In genomic region chr3:120682095-120682681, GRCh38 we compare ENCODE assay signal across 16 cellular contexts. TPM values are rescaled to one million over a fixed set of nuclear protein-coding genes. Genes with fewer than 3 reads are reported as not detected.
DNase-seq lines count a peak whose midpoint lies in the region; ATAC-seq and TF ChIP-seq lines count a peak whose summit lies in the region.
"Had no signal": no experiment of that assay in that cellular context is flagged by ENCODE, and none has a peak within 500 bp of the region (broad histone marks: within the 10 kb centered on the region; RNA-seq: fewer than 3 reads in every experiment).

HGD (minus strand) TSS chr3:120682239; CDS start chr3:120682111, 128 bp downstream.

- H3K27me3 ChIP-seq in muscle layer of duodenum (ENCODE audit: low read depth, low read length) (no peaks in the 10 kb centered on the region), aorta (ENCODE audit: control insufficient read depth in 1 of 2, insufficient read depth in 2 of 2, low read length in 1 of 2) (no peaks in the 10 kb centered on the region)

- intact Hi-C loops in aorta (cut with DNase I): no loop called here

- 94% methylated on average over 5 of the region's 5 CpGs for WGBS in aorta, 2 donors

- H3K4me1 ChIP-seq in muscle layer of duodenum (ENCODE audit: control insufficient read depth in 1 of 2, insufficient read depth in 2 of 2, low read length in 2 of 2) (peaks cover 0 to 11% of the 10 kb centered on the region in 2 donors), aorta (ENCODE audit: control insufficient read depth in 1 of 2, insufficient read depth in 2 of 2, low read length in 2 of 2) (peaks cover 0 to 6% of the 10 kb centered on the region in 2 donors)

- H3K4me3 ChIP-seq in epithelial cell of esophagus (ENCODE audit: low read length): no peak within 1 kb of the TSS
- H3K4me3 ChIP-seq in muscle layer of duodenum (ENCODE audit: low read depth in 1 of 2, low read length in 2 of 2): peak within 1 kb of the TSS in 1 of 2 donors; percentile 30
- no peak within 1 kb of the TSS for H3K4me3 ChIP-seq in aorta (ENCODE audit: low read length in 2 of 2)

- H3K9me3 ChIP-seq in muscle layer of duodenum (ENCODE audit: control insufficient read depth in 1 of 2, low read length in 2 of 2) (no peaks in the 10 kb centered on the region), aorta (ENCODE audit: control insufficient read depth, low read length) (no peaks in the 10 kb centered on the region)

- H3K36me3 ChIP-seq in muscle layer of duodenum (ENCODE audit: control insufficient read depth in 1 of 2, insufficient read depth in 2 of 2, low read length in 2 of 2): no peaks in the 10 kb centered on the region
- no peaks in the 10 kb centered on the region for H3K36me3 ChIP-seq in aorta (ENCODE audit: control insufficient read depth in 1 of 2, insufficient read depth in 2 of 2, low read length in 1 of 2)

- peak; percentile 15 to 34 for DNase-seq in AML-193 (lab: John Stamatoyannopoulos, UW)
- DNase-seq in NCI-H526 treated with DMSO at 0.1 percent for 48 hours (lab: John Stamatoyannopoulos, UW): peak; percentile 13
- peak; percentile 50 for DNase-seq in epithelial cell of esophagus (ENCODE audit: low read depth)
- no peak for DNase-seq in nucleus accumbens (lab: John Stamatoyannopoulos, UW)
- no peak for DNase-seq in medulla oblongata (ENCODE audit: extremely low spot score)
- DNase-seq in stimulated activated CD4-positive, alpha-beta T cell treated with anti-CD3 and anti-CD28 coated beads, Interleukin-1b, Interleukin-23, amount 100 ng/mL, for 48 hours: no peak
- no peak for DNase-seq in aorta
- DNase-seq: activated CD4-positive, alpha-beta memory T cell treated with anti-CD3 and anti-CD28 coated beads for 36 hours; activated effector memory CD4-positive, alpha-beta T cell treated with Interleukin-2 at 50 U/mL for 16 hours; caudate nucleus; DMS79 treated with DMSO at 0.1 percent for 48 hours; GOT3; NCI-H2029; trophoblast cell had no signal

- no peak for ATAC-seq in aorta (ENCODE audit: low FRiP score)
- ATAC-seq: esophagus mucosa had no signal

- TF ChIP-seq CTCF in epithelial cell of esophagus (IDR thresholded peaks at IDR 0.05; ENCODE audit: insufficient read depth, low read depth, low read length, missing control alignments): no peak

- peak within 1 kb of the TSS; percentile 71 for H3K27ac ChIP-seq in muscle layer of duodenum (ENCODE audit: low read length)
- no peak within 1 kb of the TSS for H3K27ac ChIP-seq in aorta (ENCODE audit: low read depth in 1 of 2, low read length in 2 of 2)

RNA-seq across cellular contexts. Expression of gene HGD, which starts in this region (rescaled TPM):
- total RNA-seq in aorta: under 1 TPM in 1 of 2 donors, not detected in 1; 0.39 TPM
- 10 to 100 TPM in 1 of 2 donors, 1 to 10 TPM in 1; 1.2 to 10.0 TPM for polyA plus RNA-seq in aorta
- total RNA-seq: esophagus mucosa had no signal

Comparison
In these comparisons a context has a peak if more than half of its experiments do, and no peak if none do; other contexts are left out.
1. DNase-seq: peak in AML-193 (2 of 2), NCI-H526 treated with DMSO at 0.1 percent for 48 hours (single experiment) and epithelial cell of esophagus (single experiment); none in nucleus accumbens (0 of 56), medulla oblongata (single experiment), stimulated activated CD4-positive, alpha-beta T cell treated with anti-CD3 and anti-CD28 coated beads, Interleukin-1b, Interleukin-23, amount 100 ng/mL, for 48 hours (single experiment) and aorta (0 of 2).